20 cellular contexts compared by ENCODE assay signal in the genomic region with DNA sequence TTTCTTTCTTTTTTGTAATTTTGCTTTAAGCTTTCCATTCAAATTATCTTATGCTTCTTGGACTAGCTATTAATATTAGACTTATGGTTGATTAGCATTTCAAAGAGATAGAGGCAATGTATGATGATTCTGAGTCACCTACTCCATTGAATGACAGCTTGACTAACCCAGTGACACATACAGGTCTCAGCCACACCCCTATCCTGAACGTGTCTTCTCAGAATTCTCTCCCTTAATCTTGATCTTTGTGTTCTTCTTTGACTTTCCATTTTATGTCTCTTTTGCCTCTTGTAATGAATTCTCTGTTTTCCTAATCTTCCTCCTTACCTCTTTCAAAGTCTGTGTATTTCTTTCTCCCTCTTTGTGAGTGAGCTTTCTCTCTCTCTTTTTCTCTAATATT.
DNase-seq lines count a peak whose midpoint lies in the region; ATAC-seq and TF ChIP-seq lines count a peak whose summit lies in the region.
"Had no signal": no experiment of that assay in that cellular context is flagged by ENCODE, and none has a peak within 500 bp of the region (broad histone marks: within the 10 kb centered on the region; RNA-seq: fewer than 3 reads in every experiment).

No MANE protein-coding gene starts in this region.

- H3K4me3 Mint-ChIP-seq in MCF 10A (ENCODE audit: unreplicated experiment) = no peak overlapping the region
- no peak overlapping the region for H3K4me3 Mint-ChIP-seq in activated T-helper 17 cell treated with anti-CD3 and anti-CD28 coated beads, Interleukin-2, amount 50 U/mL, for 72 hours
- H3K4me3 Mint-ChIP-seq: CD8-positive, alpha-beta memory T cell; GM23338 had no signal

- peak; percentile 81 for ATAC-seq in activated T-helper 17 cell treated with anti-CD3 and anti-CD28 coated beads, Interleukin-2, amount 50 U/mL, for 72 hours (replicated peaks)
- ATAC-seq in GM19455 (IDR thresholded peaks at IDR 0.05; ENCODE audit: unreplicated experiment) (no peak), HG03280 (IDR thresholded peaks at IDR 0.05; ENCODE audit: unreplicated experiment) (no peak)
- ATAC-seq: GM23338 had no signal

- H3K36me3 ChIP-seq in breast epithelium = no peaks in the 10 kb centered on the region

- peaks cover 32% of the 10 kb centered on the region for H3K27me3 Mint-ChIP-seq in MCF 10A (ENCODE audit: insufficient read depth, unreplicated experiment)
- H3K27me3 Mint-ChIP-seq in activated T-helper 17 cell treated with anti-CD3 and anti-CD28 coated beads, Interleukin-2, amount 50 U/mL, for 72 hours = peaks cover 29% of the 10 kb centered on the region

- peaks cover 0 to 16% of the 10 kb centered on the region in 2 donors for H3K9me3 ChIP-seq in breast epithelium

- H3K4me1 ChIP-seq in breast epithelium = no peaks in the 10 kb centered on the region

- in situ Hi-C loops in ACHN (cut with HindIII; ENCODE audit: low pct_ligation_motif_present, low pct_unique_long_range_greater_than_20kb, low sequenced_read_pairs) = no loop called here

- DNase-seq in MCF 10A (ENCODE audit: unreplicated experiment) (peak; percentile 11), breast epithelium (ENCODE audit: low spot score in 2 of 2) (no peak), ELR (ENCODE audit: low read depth) (peak; percentile 28), kidney tubule cell (ENCODE audit: low spot score) (peak; percentile 7), ACHN (no peak)
- DNase-seq: C1 segment of cervical spinal cord; CD8-positive, alpha-beta memory T cell; DMS79 treated with DMSO at 0.1 percent for 48 hours; HCEC 1CT; KBM-7; MV-4-11; NCI-H187 treated with DMSO at 0.1 percent for 48 hours; NCI-H2227 treated with DMSO at 0.1 percent for 48 hours; NCI-H510A treated with DMSO at 0.1 percent for 48 hours; NCI-H82; RPMI8226 had no signal

- H3K4me3 ChIP-seq in breast epithelium = no peak overlapping the region
- H3K4me3 ChIP-seq: GM23338 had no signal

- TF ChIP-seq POLR2A in breast epithelium (IDR thresholded peaks at IDR 0.05) = no peak

- H3K36me3 Mint-ChIP-seq in MCF 10A (ENCODE audit: insufficient read depth, unreplicated experiment) = no peaks in the 10 kb centered on the region
- no peaks in the 10 kb centered on the region for H3K36me3 Mint-ChIP-seq in activated T-helper 17 cell treated with anti-CD3 and anti-CD28 coated beads, Interleukin-2, amount 50 U/mL, for 72 hours (ENCODE audit: low read depth)
- H3K36me3 Mint-ChIP-seq: CD8-positive, alpha-beta memory T cell had no signal

- no peaks in the 10 kb centered on the region for H3K27me3 ChIP-seq in breast epithelium

- CTCF ChIA-PET in MCF 10A (lab: Yijun Ruan, JAX) = interaction anchor here (0.6 kb wide), 1 partner anchor 97 kb away, joined by 3 read pairs; no protein-coding TSS in a partner anchor

- no peak overlapping the region for H3K27ac ChIP-seq in breast epithelium

- no peaks in the 10 kb centered on the region for H3K4me1 Mint-ChIP-seq in MCF 10A (ENCODE audit: insufficient read depth, unreplicated experiment)
- H3K4me1 Mint-ChIP-seq in activated T-helper 17 cell treated with anti-CD3 and anti-CD28 coated beads, Interleukin-2, amount 50 U/mL, for 72 hours = peaks cover 5% of the 10 kb centered on the region
- H3K4me1 Mint-ChIP-seq: CD8-positive, alpha-beta memory T cell had no signal

- no TSS peak for BruUV-seq in MCF 10A (replicated peaks; lab: Mats Ljungman, UMichigan)

- POLR2A ChIA-PET in MCF 10A (lab: Yijun Ruan, JAX) = no interaction called here

- no peak overlapping the region for H3K27ac Mint-ChIP-seq in MCF 10A (ENCODE audit: low read depth, unreplicated experiment)
- H3K27ac Mint-ChIP-seq in activated T-helper 17 cell treated with anti-CD3 and anti-CD28 coated beads, Interleukin-2, amount 50 U/mL, for 72 hours = no peak overlapping the region
- H3K27ac Mint-ChIP-seq: CD8-positive, alpha-beta memory T cell; GM23338 had no signal

- H3K9me3 Mint-ChIP-seq in MCF 10A (ENCODE audit: unreplicated experiment) = no peaks in the 10 kb centered on the region
- peaks cover 3% of the 10 kb centered on the region for H3K9me3 Mint-ChIP-seq in activated T-helper 17 cell treated with anti-CD3 and anti-CD28 coated beads, Interleukin-2, amount 50 U/mL, for 72 hours

- no peak for TF ChIP-seq CTCF in MCF 10A (IDR thresholded peaks at IDR 0.05; ENCODE audit: unreplicated experiment)
- no peak for TF ChIP-seq CTCF in breast epithelium (IDR thresholded peaks at IDR 0.05)

- intact Hi-C loops in MCF 10A (cut with micrococcal nuclease) = no loop called here
- intact Hi-C loops in breast epithelium (cut with DNase I; ENCODE audit: low total_unique reads) = no loop called here

Comparison
In these comparisons a context has a peak if more than half of its experiments do, and no peak if none do; other contexts are left out.
1. DNase-seq: peak in MCF 10A (single experiment), ELR (single experiment) and kidney tubule cell (single experiment); none in breast epithelium (0 of 2) and ACHN (single experiment).